Comparison of ENCODE assay signal across 27 cellular contexts in genomic region chr10:84683550-84683949, GRCh38.
"Had no signal": no experiment of that assay in that cellular context is flagged by ENCODE, and none has a peak within 500 bp of the region (broad histone marks: within the 10 kb centered on the region; RNA-seq: fewer than 3 reads in every experiment).

No MANE protein-coding gene starts in this region.

- H3K36me3 ChIP-seq: adrenal gland, cardiac muscle cell, colonic mucosa had no signal

- DNase-seq: activated CD4-positive, alpha-beta T cell treated with anti-CD3 and anti-CD28 coated beads for 1 hour; activated CD4-positive, alpha-beta T cell treated with anti-CD3 and anti-CD28 coated beads for 4 hours; activated CD4-positive, alpha-beta T cell treated with anti-CD3 and anti-CD28 coated beads, Interleukin-2, amount 50 U/mL, for 1 hour; activated CD4-positive, alpha-beta T cell treated with anti-CD3 and anti-CD28 coated beads, Interleukin-2, amount 50 U/mL, for 48 hours; activated CD8-positive, alpha-beta memory T cell treated with anti-CD3 and anti-CD28 coated beads for 24 hours; activated CD8-positive, alpha-beta T cell treated with anti-CD3 and anti-CD28 coated beads for 36 hours; activated effector memory CD4-positive, alpha-beta T cell treated with anti-CD3 and anti-CD28 coated beads, Interleukin-2, amount 50 U/mL, for 16 hours; activated naive CD4-positive, alpha-beta T cell treated with anti-CD3 and anti-CD28 coated beads for 36 hours; activated naive CD8-positive, alpha-beta T cell treated with anti-CD3 and anti-CD28 coated beads for 36 hours; activated naive CD8-positive, alpha-beta T cell treated with anti-CD3 and anti-CD28 coated beads, Interleukin-2, amount 50 U/mL, for 24 hours; activated T-cell treated with anti-CD3 and anti-CD28 coated beads, Interleukin-2, amount 50 U/mL, for 4 hours; adrenal gland; amygdala; aorta; body of pancreas; central memory CD4-positive, alpha-beta T cell; cerebellar nuclear complex; colonic mucosa; effector CD8-positive, alpha-beta T cell; T-helper 2 cell had no signal

- ATAC-seq: activated CD8-positive, alpha-beta T cell treated with anti-CD3 and anti-CD28 coated beads for 36 hours; activated naive CD8-positive, alpha-beta T cell treated with anti-CD3 and anti-CD28 coated beads, Interleukin-2, amount 50 U/mL, for 24 hours; activated T-cell treated with anti-CD3 and anti-CD28 coated beads, Interleukin-2, amount 50 U/mL, for 4 hours; activated T-helper 17 cell treated with anti-CD3 and anti-CD28 coated beads, Interleukin-2, amount 50 U/mL, for 72 hours; body of pancreas; esophagus mucosa; WTC11 had no signal

- FAIRE-seq: endometrium, endothelial cell of umbilical vein, frontal cortex had no signal

- H3K4me3 ChIP-seq: adrenal gland, body of pancreas, cardiac muscle cell, colonic mucosa had no signal

- H3K27me3 ChIP-seq: adrenal gland, body of pancreas, cardiac muscle cell, colonic mucosa had no signal

- H3K4me1 ChIP-seq: adrenal gland, body of pancreas, colonic mucosa had no signal

- H3K27ac ChIP-seq: adrenal gland, body of pancreas, cardiac muscle cell, colonic mucosa had no signal
